In the genomic region with DNA sequence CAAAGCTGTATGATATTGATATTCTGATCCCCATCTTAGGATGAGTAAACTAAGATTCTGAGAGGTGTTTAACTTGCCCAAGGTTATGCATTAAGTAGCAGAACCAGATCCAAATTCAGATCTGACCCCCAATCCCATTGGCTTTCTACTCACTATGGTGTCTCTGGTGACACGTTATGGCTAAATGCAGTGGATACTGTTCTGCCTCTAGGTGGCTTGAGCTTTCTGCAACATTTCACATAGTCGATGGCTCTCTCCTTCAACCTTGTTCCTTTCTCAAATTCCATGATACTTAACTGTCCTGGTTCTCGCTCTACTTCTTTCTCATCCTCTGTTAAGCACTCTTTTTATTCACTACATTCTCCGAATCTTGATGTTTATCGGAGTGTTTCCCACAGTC, we compare ENCODE assay signal across 10 cellular contexts. TPM values are rescaled to one million over a fixed set of nuclear protein-coding genes. Genes with fewer than 3 reads are reported as not detected.
A peak's percentile ranks its signal among the peaks of the same experiment; 100 is the strongest.
DNase-seq lines count a peak whose midpoint lies in the region; ATAC-seq, FAIRE-seq and TF ChIP-seq lines count a peak whose summit lies in the region.
"Had no signal": no experiment of that assay in that cellular context is flagged by ENCODE, and none has a peak within 500 bp of the region (broad histone marks: within the 10 kb centered on the region; RNA-seq: fewer than 3 reads in every experiment).

No MANE protein-coding gene starts in this region.

- H3K36me3 ChIP-seq in GM12878 (ENCODE audit: control insufficient read depth in 2 of 2, insufficient read depth in 2 of 2, low read length in 1 of 2) = no peaks in the 10 kb centered on the region
- H3K36me3 ChIP-seq in pancreas = no peaks in the 10 kb centered on the region
- no peaks in the 10 kb centered on the region for H3K36me3 ChIP-seq in uterus

- TF ChIP-seq POLR2A in GM12878 (IDR thresholded peaks at IDR 0.05; ENCODE audit: low read depth, low read length) (no peak), uterus (IDR thresholded peaks at IDR 0.05) (no peak)

- H3K9me3 ChIP-seq in GM12878 (replicated peaks; ENCODE audit: control insufficient read depth, insufficient read depth, low read length) (no peaks in the 10 kb centered on the region), pancreas (no peaks in the 10 kb centered on the region), uterus (no peaks in the 10 kb centered on the region)

- in situ Hi-C loops in GM12878 (cut with MboI) = loop anchor here (5.0 kb wide), 1 partner anchor 76 kb away; no protein-coding TSS in a partner anchor

- peak; percentile 35; the same call in 1 of the 2 replicates for TF ChIP-seq RAD21 in GM12878 (IDR thresholded peaks at IDR 0.05; ENCODE audit: insufficient read depth, low read depth, low read length)

- TF ChIP-seq CTCF in GM12878 (IDR thresholded peaks at IDR 0.05 in 2 of 3, conservative IDR thresholded peaks at IDR 0.05 in 1 of 3; ENCODE audit: control insufficient read depth in 2 of 3, extremely low read depth in 1 of 3, insufficient read depth in 1 of 3, low read depth in 3 of 3, low read length in 3 of 3) (peak; percentile 36 to 57 (median 47); a peak in 5 of 6 replicates), pancreas (IDR thresholded peaks at IDR 0.05) (peak in 1 of 4 donors; percentile 20), uterus (IDR thresholded peaks at IDR 0.05) (no peak)

- DNase-seq in GM12878 (ENCODE audit: low read depth, low spot score) = no peak
- DNase-seq in pancreas = no peak
- DNase-seq in uterus = no peak
- DNase-seq in DMS114 treated with DMSO at 0.1 percent for 48 hours (lab: John Stamatoyannopoulos, UW; ENCODE audit: unreplicated experiment) = no peak
- DNase-seq: NCI-H1436 treated with DMSO at 0.1 percent for 48 hours; stimulated activated CD4-positive, alpha-beta T cell treated with anti-CD3 and anti-CD28 coated beads, Interleukin-4, amount 100 ng/mL, for 24 hours had no signal

- H3K4me3 ChIP-seq in GM12878 (no peak overlapping the region), pancreas (no peak overlapping the region), uterus (no peak overlapping the region)

- no peak overlapping the region for H2AFZ ChIP-seq in GM12878 (ENCODE audit: control insufficient read depth, low read depth, low read length)

- BruUV-seq in GM12878 (replicated peaks; lab: Mats Ljungman, UMichigan) = no TSS peak

- no peaks in the 10 kb centered on the region; the same call in 1 of the 2 replicates for H3K4me1 ChIP-seq in GM12878 (ENCODE audit: control insufficient read depth, insufficient read depth, low read length)
- peaks cover 0 to 5% (median 3%) of the 10 kb centered on the region in 3 donors for H3K4me1 ChIP-seq in pancreas
- no peaks in the 10 kb centered on the region for H3K4me1 ChIP-seq in uterus

- H3K4me2 ChIP-seq in GM12878 (ENCODE audit: control insufficient read depth, insufficient read depth) = no peak overlapping the region

- intact Hi-C loops in GM12878 (cut with micrococcal nuclease; ENCODE audit: unreplicated experiment) = loop anchor here (1.0 kb wide), 1 partner anchor 77 kb away; no protein-coding TSS in a partner anchor
- intact Hi-C loops in pancreas (cut with DNase I) = loop anchor here in 1 of 3 donors (10.0 kb wide), 1 partner anchor 73 kb away; no protein-coding TSS in a partner anchor
- intact Hi-C loops in uterus (cut with DNase I; ENCODE audit: low total_unique reads) = no loop called here

- H3K27ac ChIP-seq in GM12878 (ENCODE audit: control insufficient read depth, insufficient read depth) (no peak overlapping the region), pancreas (no peak overlapping the region), uterus (no peak overlapping the region)

- SMC1A ChIA-PET in GM12878 (lab: Charles Lee; ENCODE audit: uncharacterized antibody, unreplicated experiment) = interaction anchor here (0.9 to 13.5 kb wide), 6 partner anchors 9 to 82 kb away, joined by 5 to 216 read pairs (median 80); no protein-coding TSS in a partner anchor

- H3K27me3 ChIP-seq in GM12878 (replicated peaks in 1 of 2; ENCODE audit: control insufficient read depth in 2 of 2, insufficient read depth in 2 of 2, low read length in 1 of 2) (no peaks in the 10 kb centered on the region), pancreas (no peaks in the 10 kb centered on the region), uterus (no peaks in the 10 kb centered on the region)

- FAIRE-seq in GM12878 (lab: Jason Lieb, UNC) = no peak
- FAIRE-seq in pancreas (lab: Jason Lieb, UNC) = no peak

- ATAC-seq in GM18517 (IDR thresholded peaks at IDR 0.05; ENCODE audit: unreplicated experiment) (peak; percentile 66), HG03432 (IDR thresholded peaks at IDR 0.05; ENCODE audit: unreplicated experiment) (peak; percentile 65), GM12878 (peak; percentile 85), pancreas (peak in 3 of 4 donors; percentile 59 to 67 (median 62)), HG03460 (IDR thresholded peaks at IDR 0.05; ENCODE audit: unreplicated experiment) (no peak)

- RAD21 ChIA-PET in GM12878 (lab: Charles Lee; ENCODE audit: unreplicated experiment) = interaction anchor here (1.2 to 6.5 kb wide), 7 partner anchors 24 to 82 kb away, joined by 3 to 121 read pairs (median 5); no protein-coding TSS in a partner anchor

- H3K9ac ChIP-seq in GM12878 (ENCODE audit: control insufficient read depth, insufficient read depth, low read length) = no peak overlapping the region

- H4K20me1 ChIP-seq in GM12878 (ENCODE audit: control insufficient read depth, insufficient read depth) = no peaks in the 10 kb centered on the region

- TF ChIP-seq EP300 in GM12878 (IDR thresholded peaks at IDR 0.05; ENCODE audit: borderline replicate concordance in 1 of 2, control insufficient read depth in 1 of 2, low read depth in 2 of 2, low read length in 2 of 2) = no peak

- 37% methylated on average over 4 of the region's 5 CpGs for WGBS in GM12878 (ENCODE audit: insufficient coverage, insufficient replicate concordance, low lambda C conversion rate, missing lambda C conversion rate)
- WGBS in pancreas, 2 donors = 40 to 42% methylated on average over 5 of the region's 5 CpGs

- no peaks in the 10 kb centered on the region for H3K79me2 ChIP-seq in GM12878 (ENCODE audit: control insufficient read depth, insufficient read depth, low read length)

- CTCF ChIA-PET in GM12878 (lab: Yijun Ruan, JAX) = interaction anchor here (0.7 to 15.7 kb wide), 16 partner anchors 8 to 338 kb away, joined by 3 to 337 read pairs (median 6); partner anchors contain the start of gene C11orf97

- POLR2A ChIA-PET in GM12878 (lab: Charles Lee) = interaction anchor here (0.5 to 1.5 kb wide), 4 partner anchors 20 to 81 kb away, joined by 3 to 13 read pairs (median 4); no protein-coding TSS in a partner anchor

RNA-seq across cellular contexts. Expression of gene C11orf97, which starts 9.4 kb away (rescaled TPM):
- total RNA-seq in GM12878 (2013; cell fraction: nucleolus; rRNA removed) = not detected in 2 replicates
- total RNA-seq in GM12878 (2014; rRNA removed) (not detected in 2 replicates), GM12878 (2014; rRNA removed; fragmentation: Illumina TruSeq; extraction: Trizol) (not detected in 2 replicates), GM12878 (2021) (not detected in 2 replicates), pancreas (not detected), uterus (not detected)
- polyA plus RNA-seq in GM12878 (2011; ENCODE audit: low read depth) = not detected
- polyA plus RNA-seq in GM12878 (2011; rRNA removed) (not detected in 2 replicates), GM12878 (2014; fragmentation: Illumina TruSeq; extraction: Trizol) (not detected in 2 replicates), GM12878 (2014; fragmentation: Nextera tagmentation; extraction: Ambion mirVana) (not detected), GM12878 (2014; rRNA removed) (not detected in 2 replicates), GM12878 (2016; fragmentation: Nextera tagmentation; extraction: Ambion mirVana) (not detected), pancreas (not detected)
- polyA plus RNA-seq in GM12878 (2011; cell fraction: cytosol; rRNA removed) = not detected in 2 replicates
- polyA plus RNA-seq in GM12878 (2011; cell fraction: nucleus; rRNA removed) = not detected in 2 replicates
- not detected in 2 replicates for polyA plus RNA-seq in GM12878 (2012)
- not detected in 2 replicates for polyA minus RNA-seq in GM12878 (2011; rRNA and poly(A)+ RNA removed)
- not detected in 2 replicates for polyA minus RNA-seq in GM12878 (2011; cell fraction: cytosol; rRNA and poly(A)+ RNA removed)
- polyA minus RNA-seq in GM12878 (2011; cell fraction: nucleus; rRNA and poly(A)+ RNA removed) = not detected in 2 replicates
- total RNA-seq: dermis microvascular lymphatic vessel endothelial cell had no signal

RNA-seq across cellular contexts. Expression of gene FUT4, which starts 22.0 kb away (rescaled TPM):
- 9.3 and 10.0 TPM in 2 replicates for total RNA-seq in GM12878 (2013; cell fraction: nucleolus; rRNA removed)
- total RNA-seq in GM12878 (2014; rRNA removed) (3.6 and 4.1 TPM in 2 replicates), GM12878 (2014; rRNA removed; fragmentation: Illumina TruSeq; extraction: Trizol) (2.1 and 2.2 TPM in 2 replicates), GM12878 (2021) (3.3 and 4.1 TPM in 2 replicates), pancreas (10 to 100 TPM in 1 of 6 donors, 1 to 10 TPM in 5; 4.4 to 14.6 (median 6.9) TPM), uterus (10 to 100 TPM in 2 of 4 donors, 1 to 10 TPM in 2; 2.6 to 15.2 (median 9.2) TPM)
- polyA plus RNA-seq in GM12878 (2011; ENCODE audit: low read depth) = 0.60 TPM
- polyA plus RNA-seq in GM12878 (2011; rRNA removed) (9.1 and 10.4 TPM in 2 replicates), GM12878 (2014; fragmentation: Illumina TruSeq; extraction: Trizol) (2.4 TPM in 2 replicates), GM12878 (2014; fragmentation: Nextera tagmentation; extraction: Ambion mirVana) (under 1 TPM; 0.68 TPM), GM12878 (2014; rRNA removed) (3.5 and 3.6 TPM in 2 replicates), GM12878 (2016; fragmentation: Nextera tagmentation; extraction: Ambion mirVana) (1 to 10 TPM in 1 of 2 experiments, under 1 TPM in 1; 0.76 to 1.4 TPM), pancreas (1 to 10 TPM; 2.4 TPM)
- polyA plus RNA-seq in GM12878 (2011; cell fraction: cytosol; rRNA removed) = 6.0 and 6.9 TPM in 2 replicates
- polyA plus RNA-seq in GM12878 (2011; cell fraction: nucleus; rRNA removed) = 7.8 and 9.6 TPM in 2 replicates
- polyA plus RNA-seq in GM12878 (2012) = 0.84 and 1.3 TPM in 2 replicates
- polyA minus RNA-seq in GM12878 (2011; rRNA and poly(A)+ RNA removed) = 10.4 and 11.2 TPM in 2 replicates
- 3.7 and 4.3 TPM in 2 replicates for polyA minus RNA-seq in GM12878 (2011; cell fraction: cytosol; rRNA and poly(A)+ RNA removed)
- 10.3 and 16.1 TPM in 2 replicates for polyA minus RNA-seq in GM12878 (2011; cell fraction: nucleus; rRNA and poly(A)+ RNA removed)

RNA-seq across cellular contexts. Expression of gene ANKRD49, which starts 27.9 kb away (rescaled TPM):
- 38.0 and 40.7 TPM in 2 replicates for total RNA-seq in GM12878 (2013; cell fraction: nucleolus; rRNA removed)
- 19.8 and 25.8 TPM in 2 replicates for total RNA-seq in GM12878 (2014; rRNA removed)
- total RNA-seq in GM12878 (2014; rRNA removed; fragmentation: Illumina TruSeq; extraction: Trizol) = 38.5 and 39.8 TPM in 2 replicates
- total RNA-seq in GM12878 (2021) = 19.2 and 19.8 TPM in 2 replicates
- 16.7 TPM for polyA plus RNA-seq in GM12878 (2011; ENCODE audit: low read depth)
- polyA plus RNA-seq in GM12878 (2011; rRNA removed) = 45.9 and 62.2 TPM in 2 replicates
- 13.4 and 15.7 TPM in 2 replicates for polyA plus RNA-seq in GM12878 (2011; cell fraction: cytosol; rRNA removed)
- 30.1 and 42.6 TPM in 2 replicates for polyA plus RNA-seq in GM12878 (2011; cell fraction: nucleus; rRNA removed)
- polyA plus RNA-seq in GM12878 (2012) = 22.3 and 23.9 TPM in 2 replicates
- polyA plus RNA-seq in GM12878 (2014; fragmentation: Illumina TruSeq; extraction: Trizol) = 46.6 and 59.9 TPM in 2 replicates
- polyA plus RNA-seq in GM12878 (2014; fragmentation: Nextera tagmentation; extraction: Ambion mirVana) = 10 to 100 TPM; 33.2 to 37.1 TPM
- 18.4 and 22.3 TPM in 2 replicates for polyA plus RNA-seq in GM12878 (2014; rRNA removed)
- 10 to 100 TPM; 31.7 to 34.1 TPM for polyA plus RNA-seq in GM12878 (2016; fragmentation: Nextera tagmentation; extraction: Ambion mirVana)
- polyA minus RNA-seq in GM12878 (2011; rRNA and poly(A)+ RNA removed) = 12.1 and 21.4 TPM in 2 replicates
- polyA minus RNA-seq in GM12878 (2011; cell fraction: cytosol; rRNA and poly(A)+ RNA removed) = 4.2 and 6.8 TPM in 2 replicates
- 18.0 and 18.5 TPM in 2 replicates for polyA minus RNA-seq in GM12878 (2011; cell fraction: nucleus; rRNA and poly(A)+ RNA removed)
- total RNA-seq in pancreas = 10 to 100 TPM in 1 of 6 donors, 1 to 10 TPM in 5; 4.3 to 10.9 (median 6.0) TPM
- 10 to 100 TPM; 13.3 to 25.2 TPM for polyA plus RNA-seq in pancreas
- total RNA-seq in uterus = 10 to 100 TPM; 21.3 to 55.6 (median 26.6) TPM

RNA-seq across cellular contexts. Expression of gene MRE11, which starts 28.0 kb away (rescaled TPM):
- total RNA-seq in GM12878 (2013; cell fraction: nucleolus; rRNA removed) = 152 and 163 TPM in 2 replicates
- total RNA-seq in GM12878 (2014; rRNA removed) = 20.1 and 20.2 TPM in 2 replicates
- 33.2 and 34.5 TPM in 2 replicates for total RNA-seq in GM12878 (2014; rRNA removed; fragmentation: Illumina TruSeq; extraction: Trizol)
- total RNA-seq in GM12878 (2021) = 26.1 and 28.6 TPM in 2 replicates
- 14.9 TPM for polyA plus RNA-seq in GM12878 (2011; ENCODE audit: low read depth)
- polyA plus RNA-seq in GM12878 (2011; rRNA removed) = 25.2 and 49.8 TPM in 2 replicates
- polyA plus RNA-seq in GM12878 (2011; cell fraction: cytosol; rRNA removed) = 6.5 and 6.6 TPM in 2 replicates
- polyA plus RNA-seq in GM12878 (2011; cell fraction: nucleus; rRNA removed) = 17.9 and 24.4 TPM in 2 replicates
- 15.6 and 20.3 TPM in 2 replicates for polyA plus RNA-seq in GM12878 (2012)
- 32.5 and 40.5 TPM in 2 replicates for polyA plus RNA-seq in GM12878 (2014; fragmentation: Illumina TruSeq; extraction: Trizol)
- 10 to 100 TPM; 19.3 to 20.5 TPM for polyA plus RNA-seq in GM12878 (2014; fragmentation: Nextera tagmentation; extraction: Ambion mirVana)
- polyA plus RNA-seq in GM12878 (2014; rRNA removed) = 16.2 and 20.3 TPM in 2 replicates
- 10 to 100 TPM; 33.9 to 39.2 TPM for polyA plus RNA-seq in GM12878 (2016; fragmentation: Nextera tagmentation; extraction: Ambion mirVana)
- polyA minus RNA-seq in GM12878 (2011; rRNA and poly(A)+ RNA removed) = 15.8 and 26.4 TPM in 2 replicates
- polyA minus RNA-seq in GM12878 (2011; cell fraction: cytosol; rRNA and poly(A)+ RNA removed) = 7.8 and 9.6 TPM in 2 replicates
- 19.8 and 26.0 TPM in 2 replicates for polyA minus RNA-seq in GM12878 (2011; cell fraction: nucleus; rRNA and poly(A)+ RNA removed)
- 10 to 100 TPM in 3 of 6 donors, 1 to 10 TPM in 3; 6.9 to 13.4 (median 10.8) TPM for total RNA-seq in pancreas
- 1 to 10 TPM; 4.2 TPM for polyA plus RNA-seq in pancreas
- total RNA-seq in uterus = 10 to 100 TPM in 2 of 4 donors, 1 to 10 TPM in 2; 5.9 to 45.8 (median 16.9) TPM

RNA-seq across cellular contexts. Expression of gene PIWIL4, which starts 45.5 kb away (rescaled TPM):
- 1.0 and 1.9 TPM in 2 replicates for total RNA-seq in GM12878 (2013; cell fraction: nucleolus; rRNA removed)
- 0.23 and 0.60 TPM in 2 replicates for total RNA-seq in GM12878 (2014; rRNA removed)
- total RNA-seq in GM12878 (2014; rRNA removed; fragmentation: Illumina TruSeq; extraction: Trizol) = 0.37 and 0.67 TPM in 2 replicates
- 0.46 and 0.53 TPM in 2 replicates for total RNA-seq in GM12878 (2021)
- polyA plus RNA-seq in GM12878 (2011; ENCODE audit: low read depth) = 0.09 TPM
- 9.5 and 13.3 TPM in 2 replicates for polyA plus RNA-seq in GM12878 (2011; rRNA removed)
- polyA plus RNA-seq in GM12878 (2011; cell fraction: cytosol; rRNA removed) = 7.9 and 11.7 TPM in 2 replicates
- 10.0 and 12.9 TPM in 2 replicates for polyA plus RNA-seq in GM12878 (2011; cell fraction: nucleus; rRNA removed)
- 0.20 and 0.22 TPM in 2 replicates for polyA plus RNA-seq in GM12878 (2012)
- 0.57 and 1.8 TPM in 2 replicates for polyA plus RNA-seq in GM12878 (2014; fragmentation: Illumina TruSeq; extraction: Trizol)
- under 1 TPM; 0.38 to 0.48 TPM for polyA plus RNA-seq in GM12878 (2014; fragmentation: Nextera tagmentation; extraction: Ambion mirVana)
- polyA plus RNA-seq in GM12878 (2014; rRNA removed) = 0.34 and 0.36 TPM in 2 replicates
- polyA plus RNA-seq in GM12878 (2016; fragmentation: Nextera tagmentation; extraction: Ambion mirVana) = under 1 TPM; 0.42 to 0.73 TPM
- polyA minus RNA-seq in GM12878 (2011; rRNA and poly(A)+ RNA removed) = 9.9 and 10.0 TPM in 2 replicates
- 2.6 and 3.9 TPM in 2 replicates for polyA minus RNA-seq in GM12878 (2011; cell fraction: cytosol; rRNA and poly(A)+ RNA removed)
- polyA minus RNA-seq in GM12878 (2011; cell fraction: nucleus; rRNA and poly(A)+ RNA removed) = 5.8 and 6.4 TPM in 2 replicates
- total RNA-seq in pancreas = 10 to 100 TPM in 1 of 6 donors, 1 to 10 TPM in 5; 4.0 to 10.4 (median 5.0) TPM
- polyA plus RNA-seq in pancreas = 10 to 100 TPM; 12.1 to 12.3 TPM
- 1 to 10 TPM; 5.1 to 9.0 (median 6.8) TPM for total RNA-seq in uterus

Comparison
In these comparisons a context has a peak if more than half of its experiments do, and no peak if none do; other contexts are left out.
1. CTCF ChIP-seq: peak in GM12878 (3 of 3); none in uterus (0 of 4).